In genomic region chr3:51995346-51996156, GRCh38 we compare ENCODE assay signal across 8 cellular contexts. TPM values are rescaled to one million over a fixed set of nuclear protein-coding genes. Genes with fewer than 3 reads are reported as not detected.
DNase-seq lines count a peak whose midpoint lies in the region; ATAC-seq and TF ChIP-seq lines count a peak whose summit lies in the region.

Gene RPL29 (minus strand): TSS chr3:51995895. CDS start chr3:51995461, 434 bp downstream.

- peak within 1 kb of the TSS; percentile 100 for H3K27ac Mint-ChIP-seq in chondrocyte (ENCODE audit: unreplicated experiment)

- peak; percentile 97 for TF ChIP-seq POLR2A in GM19099 (IDR thresholded peaks at IDR 0.05; ENCODE audit: extremely low read depth, insufficient read length, low read depth)

- ATAC-seq in HG03432 (IDR thresholded peaks at IDR 0.05; ENCODE audit: unreplicated experiment), result peak; percentile 86

- peaks cover 12% of the 10 kb centered on the region for H3K36me3 Mint-ChIP-seq in chondrocyte (ENCODE audit: low read depth)

- peak; percentile 53 for TF ChIP-seq CTCF in chondrocyte (IDR thresholded peaks at IDR 0.05)

- peak; percentile 93 for DNase-seq in Ammon's horn (ENCODE audit: low spot score)
- DNase-seq in NCI-H524 (lab: John Stamatoyannopoulos, UW), result peak; percentile 81 to 94
- peak; percentile 81 to 87 for DNase-seq in activated CD4-positive, alpha-beta T cell treated with anti-CD3 and anti-CD28 coated beads for 24 hours (ENCODE audit: low read depth in 2 of 2)
- DNase-seq in chondrocyte (ENCODE audit: low spot score), result no peak
- peak; percentile 95 for DNase-seq in kidney tubule cell (ENCODE audit: low spot score)
- DNase-seq in stimulated activated CD4-positive, alpha-beta T cell treated with anti-CD3 and anti-CD28 coated beads, Interleukin-1b, Interleukin-23, amount 100 ng/mL, for 1 hour (ENCODE audit: low read depth in 2 of 2), result peak; percentile 81 to 85

- H3K4me3 Mint-ChIP-seq in chondrocyte (ENCODE audit: unreplicated experiment), result peak within 1 kb of the TSS; percentile 100

- H3K27me3 Mint-ChIP-seq in chondrocyte (ENCODE audit: low read depth), result peaks cover 2% of the 10 kb centered on the region

- H3K9me3 Mint-ChIP-seq in chondrocyte (ENCODE audit: low read depth), result no peaks in the 10 kb centered on the region

- peaks cover 36% of the 10 kb centered on the region for H3K4me1 Mint-ChIP-seq in chondrocyte (ENCODE audit: low read depth)

RNA-seq across cellular contexts. Expression of gene RPL29, which starts in this region (rescaled TPM):
- total RNA-seq in chondrocyte, result 610 to 772 TPM (median 621 TPM) in 3 replicates
